1 cellular context compared by ENCODE assay signal in genomic region chrX:70434352-70434866, GRCh38.
TF ChIP-seq lines count a peak whose summit lies in the region.

No MANE protein-coding gene starts in this region.

TF ChIP-seq in SK-N-SH, 30 proteins besides CTCF, POLR2A, EP300 and RAD21 (continued from another document):
- TF ChIP-seq USF1 (IDR thresholded peaks at IDR 0.05; ENCODE audit: borderline replicate concordance, low read depth) = no peak
- TF ChIP-seq, protein P1, sequence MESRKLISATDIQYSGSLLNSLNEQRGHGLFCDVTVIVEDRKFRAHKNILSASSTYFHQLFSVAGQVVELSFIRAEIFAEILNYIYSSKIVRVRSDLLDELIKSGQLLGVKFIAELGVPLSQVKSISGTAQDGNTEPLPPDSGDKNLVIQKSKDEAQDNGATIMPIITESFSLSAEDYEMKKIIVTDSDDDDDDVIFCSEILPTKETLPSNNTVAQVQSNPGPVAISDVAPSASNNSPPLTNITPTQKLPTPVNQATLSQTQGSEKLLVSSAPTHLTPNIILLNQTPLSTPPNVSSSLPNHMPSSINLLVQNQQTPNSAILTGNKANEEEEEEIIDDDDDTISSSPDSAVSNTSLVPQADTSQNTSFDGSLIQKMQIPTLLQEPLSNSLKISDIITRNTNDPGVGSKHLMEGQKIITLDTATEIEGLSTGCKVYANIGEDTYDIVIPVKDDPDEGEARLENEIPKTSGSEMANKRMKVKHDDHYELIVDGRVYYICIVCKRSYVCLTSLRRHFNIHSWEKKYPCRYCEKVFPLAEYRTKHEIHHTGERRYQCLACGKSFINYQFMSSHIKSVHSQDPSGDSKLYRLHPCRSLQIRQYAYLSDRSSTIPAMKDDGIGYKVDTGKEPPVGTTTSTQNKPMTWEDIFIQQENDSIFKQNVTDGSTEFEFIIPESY (IDR thresholded peaks at IDR 0.05; ENCODE audit: borderline replicate concordance, low read depth) = no peak
- peak; percentile 74 for TF ChIP-seq ELF1 (IDR thresholded peaks at IDR 0.05)
- TF ChIP-seq YY1 (IDR thresholded peaks at IDR 0.05; ENCODE audit: low read depth) = no peak
- TF ChIP-seq FOXM1 (IDR thresholded peaks at IDR 0.05; ENCODE audit: low read depth) = no peak
- TF ChIP-seq NFIC (IDR thresholded peaks at IDR 0.05; ENCODE audit: borderline replicate concordance) = no peak
- TF ChIP-seq FOSL2 (IDR thresholded peaks at IDR 0.05; ENCODE audit: borderline replicate concordance, low read depth) = no peak
- no peak for TF ChIP-seq MEF2A (IDR thresholded peaks at IDR 0.05; ENCODE audit: borderline replicate concordance, low read depth)
- no peak for TF ChIP-seq IRF3 (IDR thresholded peaks at IDR 0.05; ENCODE audit: low read depth, low read length)
- TF ChIP-seq TCF12 (IDR thresholded peaks at IDR 0.05) = no peak
- TF ChIP-seq, protein P2, sequence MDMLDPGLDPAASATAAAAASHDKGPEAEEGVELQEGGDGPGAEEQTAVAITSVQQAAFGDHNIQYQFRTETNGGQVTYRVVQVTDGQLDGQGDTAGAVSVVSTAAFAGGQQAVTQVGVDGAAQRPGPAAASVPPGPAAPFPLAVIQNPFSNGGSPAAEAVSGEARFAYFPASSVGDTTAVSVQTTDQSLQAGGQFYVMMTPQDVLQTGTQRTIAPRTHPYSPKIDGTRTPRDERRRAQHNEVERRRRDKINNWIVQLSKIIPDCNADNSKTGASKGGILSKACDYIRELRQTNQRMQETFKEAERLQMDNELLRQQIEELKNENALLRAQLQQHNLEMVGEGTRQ (IDR thresholded peaks at IDR 0.05; ENCODE audit: borderline replicate concordance, low read depth, low read length) = no peak
- peak; percentile 42; the same call in 1 of the 2 replicates for TF ChIP-seq NRF1 (IDR thresholded peaks at IDR 0.05; ENCODE audit: low read depth, low read length)
- no peak for TF ChIP-seq EZH2phosphoT487 (IDR thresholded peaks at IDR 0.05; ENCODE audit: borderline replicate concordance, low read depth)
- TF ChIP-seq, protein P3, sequence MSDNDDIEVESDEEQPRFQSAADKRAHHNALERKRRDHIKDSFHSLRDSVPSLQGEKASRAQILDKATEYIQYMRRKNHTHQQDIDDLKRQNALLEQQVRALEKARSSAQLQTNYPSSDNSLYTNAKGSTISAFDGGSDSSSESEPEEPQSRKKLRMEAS (IDR thresholded peaks at IDR 0.05; ENCODE audit: low read depth) = peak; percentile 7; the same call in 1 of the 2 replicates
- TF ChIP-seq REST (IDR thresholded peaks at IDR 0.05; ENCODE audit: low read depth, low read length) = no peak
TF ChIP-seq in SK-N-SH: peak in this region for 6.
